10 cellular contexts compared by ENCODE assay signal in genomic region chr11:128714881-128715280, GRCh38. TPM values are rescaled to one million over a fixed set of nuclear protein-coding genes. Genes with fewer than 3 reads are reported as not detected.
DNase-seq lines count a peak whose midpoint lies in the region; ATAC-seq, FAIRE-seq and TF ChIP-seq lines count a peak whose summit lies in the region.
"Had no signal": no experiment of that assay in that cellular context is flagged by ENCODE, and none has a peak within 500 bp of the region (broad histone marks: within the 10 kb centered on the region; RNA-seq: fewer than 3 reads in every experiment).

No MANE protein-coding gene starts in this region.

- POLR2A ChIA-PET in OCI-LY7 (lab: Charles Lee), result interaction anchor here (0.5 to 2.1 kb wide), 8 partner anchors 8 to 130 kb away, joined by 3 to 10 read pairs (median 4); no protein-coding TSS in a partner anchor
- POLR2A ChIA-PET in endothelial cell of umbilical vein (lab: Charles Lee), result interaction anchor here (1.8 to 3.8 kb wide), 3 partner anchors 10 to 25 kb away, joined by 4 to 28 read pairs (median 22); partner anchors contain the start of gene FLI1

- intact Hi-C loops in OCI-LY7 (cut with micrococcal nuclease; ENCODE audit: unreplicated experiment) (no loop called here), endothelial cell of umbilical vein (cut with micrococcal nuclease) (loop anchor here (1.0 kb wide), 5 partner anchors 10 to 121 kb away; no protein-coding TSS in a partner anchor)

- H3K27me3 ChIP-seq in endothelial cell of umbilical vein (ENCODE audit: control insufficient read depth in 2 of 2, insufficient read depth in 2 of 2, low read length in 2 of 2), result no peaks in the 10 kb centered on the region

- H3K4me3 ChIP-seq in OCI-LY7 (ENCODE audit: low read depth, low read length, poor library complexity, severe bottlenecking), result no peak overlapping the region
- H3K4me3 ChIP-seq in endothelial cell of umbilical vein (replicated peaks in 1 of 3; ENCODE audit: insufficient read depth in 1 of 3, low read depth in 1 of 3, low read length in 3 of 3), result no peak overlapping the region
- no peak overlapping the region for H3K4me3 ChIP-seq in skeletal muscle cell (ENCODE audit: low read depth, low read length)

- H3K9me3 Mint-ChIP-seq in T-helper 1 cell treated with Interleukin-12 subunit alpha and Interleukin-12 subunit beta and Interleukin-4 antibody, amounts not matched to agents 30 μg/mL and 1 μg/mL, for 36 hours, result no peaks in the 10 kb centered on the region

- no peak for FAIRE-seq in endothelial cell of umbilical vein (lab: Jason Lieb, UNC)

- H3K9me1 ChIP-seq in endothelial cell of umbilical vein (replicated peaks; ENCODE audit: control insufficient read depth, extremely low read depth, insufficient read depth, low read length), result no peaks in the 10 kb centered on the region

- H3K9me3 ChIP-seq in OCI-LY7 (ENCODE audit: low read length), result no peaks in the 10 kb centered on the region; the same call in 1 of the 2 replicates
- H3K9me3 ChIP-seq in endothelial cell of umbilical vein (replicated peaks; ENCODE audit: control insufficient read depth, insufficient read depth, low read length), result no peaks in the 10 kb centered on the region

- DNase-seq in T-helper 1 cell, result no peak
- no peak for DNase-seq in OCI-LY7 (ENCODE audit: low spot score)
- peak; percentile 70 for DNase-seq in endothelial cell of umbilical vein (ENCODE audit: low read depth, low spot score)
- DNase-seq in skeletal muscle cell (ENCODE audit: low read depth), result peak; percentile 67
- DNase-seq in COLO829 (ENCODE audit: low spot score), result no peak
- no peak for DNase-seq in kidney glomerular epithelial cell (lab: John Stamatoyannopoulos, UW)
- DNase-seq: C1 segment of cervical spinal cord, NCI-H446 treated with DMSO at 0.1 percent for 48 hours had no signal

- no peak for TF ChIP-seq CTCF in OCI-LY7 (conservative IDR thresholded peaks at IDR 0.05; ENCODE audit: low read length)
- no peak for TF ChIP-seq CTCF in endothelial cell of umbilical vein (IDR thresholded peaks at IDR 0.05; ENCODE audit: extremely low read depth in 1 of 2, insufficient read depth in 1 of 2, low read depth in 1 of 2, low read length in 2 of 2)

- ATAC-seq in GM19467 (IDR thresholded peaks at IDR 0.05; ENCODE audit: unreplicated experiment), result no peak

- no peak overlapping the region for H2AFZ ChIP-seq in OCI-LY7 (ENCODE audit: low read length)
- H2AFZ ChIP-seq in endothelial cell of umbilical vein (ENCODE audit: low read depth, low read length), result no peak overlapping the region

- dilution Hi-C loops in endothelial cell of umbilical vein (cut with MboI; ENCODE audit: extremely low pct_ligation_motif_present, low sequenced_read_pairs), result no loop called here

- 0 out of 2 replicates have a peak overlapping the region, but pooled peaks have one; percentile 95 for H3K4me2 ChIP-seq in OCI-LY7 (ENCODE audit: low read length)
- peak overlapping the region; percentile 60 for H3K4me2 ChIP-seq in endothelial cell of umbilical vein (ENCODE audit: insufficient read depth, low read length)

- H3K79me2 ChIP-seq in OCI-LY7 (ENCODE audit: insufficient read depth, low read depth, low read length), result peaks cover 98% of the 10 kb centered on the region
- H3K79me2 ChIP-seq in endothelial cell of umbilical vein (ENCODE audit: control insufficient read depth, insufficient read depth, low read length), result peaks cover 94% of the 10 kb centered on the region

- peak overlapping the region; percentile 87 for H3K9ac ChIP-seq in endothelial cell of umbilical vein (replicated peaks; ENCODE audit: extremely low read depth, insufficient read depth, low read length)

- peaks cover 73% of the 10 kb centered on the region for H3K4me1 Mint-ChIP-seq in T-helper 1 cell treated with Interleukin-12 subunit alpha and Interleukin-12 subunit beta and Interleukin-4 antibody, amounts not matched to agents 30 μg/mL and 1 μg/mL, for 36 hours (ENCODE audit: low read depth)

- H3K4me1 ChIP-seq in OCI-LY7 (ENCODE audit: insufficient read depth, low read length, poor library complexity, severe bottlenecking), result peaks cover 71% of the 10 kb centered on the region
- H3K4me1 ChIP-seq in endothelial cell of umbilical vein (ENCODE audit: control insufficient read depth, extremely low read depth, insufficient read depth, low read length), result peaks cover 95% of the 10 kb centered on the region

- H4K20me1 ChIP-seq in OCI-LY7 (ENCODE audit: insufficient read depth, low read length), result no peaks in the 10 kb centered on the region
- no peaks in the 10 kb centered on the region for H4K20me1 ChIP-seq in endothelial cell of umbilical vein (replicated peaks; ENCODE audit: control insufficient read depth, extremely low read depth, insufficient read depth, low read length)

- H3K27ac ChIP-seq in OCI-LY7 (ENCODE audit: low read depth, low read length, poor library complexity, severe bottlenecking), result no peak overlapping the region
- peak overlapping the region; percentile 98 for H3K27ac ChIP-seq in endothelial cell of umbilical vein (ENCODE audit: insufficient read depth, low read depth, low read length)

- no peaks in the 10 kb centered on the region for H3K9me2 ChIP-seq in OCI-LY7 (ENCODE audit: insufficient read depth, low read length)

- peak overlapping the region; percentile 31 for H3K27ac Mint-ChIP-seq in T-helper 1 cell treated with Interleukin-12 subunit alpha and Interleukin-12 subunit beta and Interleukin-4 antibody, amounts not matched to agents 30 μg/mL and 1 μg/mL, for 36 hours

- no TSS peak for BruUV-seq in OCI-LY7 (replicated peaks; lab: Mats Ljungman, UMichigan)
- no TSS peak for BruUV-seq in endothelial cell of umbilical vein (replicated peaks; lab: Mats Ljungman, UMichigan)

- CTCF ChIA-PET in OCI-LY7 (lab: Charles Lee; ENCODE audit: unreplicated experiment), result no interaction called here
- CTCF ChIA-PET in endothelial cell of umbilical vein (lab: Charles Lee), result interaction anchor here (1.0 to 6.9 kb wide), 5 partner anchors 11 to 543 kb away, joined by 4 to 44 read pairs (median 4); partner anchors contain the start of gene FLI1

- H3K36me3 ChIP-seq in OCI-LY7 (ENCODE audit: insufficient read depth, low read length) (peaks cover 26% of the 10 kb centered on the region), endothelial cell of umbilical vein (ENCODE audit: control insufficient read depth in 2 of 2, extremely low read depth in 1 of 2, insufficient read depth in 2 of 2, low read length in 2 of 2) (peaks cover 0 to 11% of the 10 kb centered on the region in 2 experiments)

- H3K4me3 Mint-ChIP-seq in T-helper 1 cell treated with Interleukin-12 subunit alpha and Interleukin-12 subunit beta and Interleukin-4 antibody, amounts not matched to agents 30 μg/mL and 1 μg/mL, for 36 hours, result peak overlapping the region; percentile 9

- H3K27me3 Mint-ChIP-seq in T-helper 1 cell treated with Interleukin-12 subunit alpha and Interleukin-12 subunit beta and Interleukin-4 antibody, amounts not matched to agents 30 μg/mL and 1 μg/mL, for 36 hours (ENCODE audit: low read depth), result no peaks in the 10 kb centered on the region

- TF ChIP-seq POLR2A in endothelial cell of umbilical vein (IDR thresholded peaks at IDR 0.05; ENCODE audit: low read depth, low read length), result no peak

- peaks cover 23% of the 10 kb centered on the region for H3K36me3 Mint-ChIP-seq in T-helper 1 cell treated with Interleukin-12 subunit alpha and Interleukin-12 subunit beta and Interleukin-4 antibody, amounts not matched to agents 30 μg/mL and 1 μg/mL, for 36 hours (ENCODE audit: low read depth)

TF ChIP-seq in endothelial cell of umbilical vein, 7 proteins besides CTCF, POLR2A, EP300 and RAD21:
- no peak for TF ChIP-seq EZH2 (IDR thresholded peaks at IDR 0.05; ENCODE audit: borderline replicate concordance, low read depth, low read length, severe bottlenecking)
- no peak for TF ChIP-seq MYC (IDR thresholded peaks at IDR 0.05; ENCODE audit: low read depth, low read length)
- TF ChIP-seq MAX (IDR thresholded peaks at IDR 0.05; ENCODE audit: insufficient read depth, insufficient read length), result no peak

RNA-seq across cellular contexts. Expression of gene FLI1, which starts 21.0 kb away (rescaled TPM):
- 79.4 and 88.8 TPM in 2 replicates for total RNA-seq in OCI-LY7 (2014; rRNA removed; shearing (Covaris generic))
- total RNA-seq in OCI-LY7 (2022) (78.2 and 81.2 TPM in 2 replicates), endothelial cell of umbilical vein (132 and 134 TPM in 2 replicates)
- polyA plus RNA-seq in endothelial cell of umbilical vein, result 163 and 210 TPM in 2 replicates
- polyA plus RNA-seq in endothelial cell of umbilical vein (2011; cell fraction: cytosol; rRNA removed), result 124 and 153 TPM in 2 replicates
- 147 and 172 TPM in 2 replicates for polyA plus RNA-seq in endothelial cell of umbilical vein (2011; cell fraction: nucleus; rRNA removed)
- 97.4 and 114 TPM in 2 replicates for polyA plus RNA-seq in endothelial cell of umbilical vein (2012)
- 460 and 576 TPM in 2 replicates for polyA minus RNA-seq in endothelial cell of umbilical vein
- not detected for polyA minus RNA-seq in endothelial cell of umbilical vein (2011; cell fraction: cytosol; rRNA and poly(A)+ RNA removed)
- 141 and 197 TPM in 2 replicates for polyA minus RNA-seq in endothelial cell of umbilical vein (2011; cell fraction: nucleus; rRNA and poly(A)+ RNA removed)

Comparison
In these comparisons a context has a peak if more than half of its experiments do, and no peak if none do; other contexts are left out.
1. DNase-seq: peak in endothelial cell of umbilical vein (single experiment) and skeletal muscle cell (single experiment); none in T-helper 1 cell (0 of 5), OCI-LY7 (single experiment), COLO829 (single experiment) and kidney glomerular epithelial cell (single experiment).